ENCODE assay signal across 8 cellular contexts in genomic region chr11:117875397-117876048, GRCh38. TPM values are rescaled to one million over a fixed set of nuclear protein-coding genes. Genes with fewer than 3 reads are reported as not detected.
A peak's percentile ranks its signal among the peaks of the same experiment; 100 is the strongest.
DNase-seq lines count a peak whose midpoint lies in the region; ATAC-seq and TF ChIP-seq lines count a peak whose summit lies in the region.

No MANE protein-coding gene starts in this region.

- no TSS peak for BruUV-seq in HCT116 (replicated peaks; lab: Mats Ljungman, UMichigan)

- H2BK12ac ChIP-seq in neuronal stem cell (ENCODE audit: low read length): no peak overlapping the region

- CTCF ChIA-PET in HCT116 (lab: Charles Lee): no interaction called here

- DNase-seq in HCT116 (ENCODE audit: low read depth, low spot score) (no peak), SK-N-MC (ENCODE audit: low read depth, low spot score) (no peak), neuronal stem cell (ENCODE audit: low spot score) (no peak), RPMI8226 (no peak)

- no peak overlapping the region for H3K9ac ChIP-seq in HCT116 (ENCODE audit: low read length)
- peak overlapping the region; percentile 73 for H3K9ac ChIP-seq in SK-N-MC (ENCODE audit: insufficient read length)
- H3K9ac ChIP-seq in duodenal mucosa (ENCODE audit: low read depth in 1 of 2, low read length in 2 of 2): peak overlapping the region in 1 of 2 donors; percentile 32
- peak overlapping the region; percentile 96 for H3K9ac ChIP-seq in neuronal stem cell (ENCODE audit: low read depth, low read length, poor library complexity)

- H4K20me1 ChIP-seq in HCT116 (ENCODE audit: insufficient read depth): no peaks in the 10 kb centered on the region

- H3K36me3 ChIP-seq in HCT116 (ENCODE audit: control insufficient read depth in 1 of 2, insufficient read depth in 2 of 2, low read length in 2 of 2) (no peaks in the 10 kb centered on the region), SK-N-MC (ENCODE audit: insufficient read depth, low read length) (no peaks in the 10 kb centered on the region), duodenal mucosa (ENCODE audit: control insufficient read depth in 1 of 2, insufficient read depth in 2 of 2, low read length in 2 of 2) (no peaks in the 10 kb centered on the region), neuronal stem cell (replicated peaks in 1 of 2; ENCODE audit: control insufficient read depth in 2 of 2, insufficient read depth in 2 of 2, low read length in 2 of 2) (peaks cover 3 to 4% of the 10 kb centered on the region in 2 donors)

- TF ChIP-seq RAD21 in HCT116 (IDR thresholded peaks at IDR 0.05; ENCODE audit: low read depth): no peak

- peak overlapping the region; percentile 82 for H2AK5ac ChIP-seq in neuronal stem cell (ENCODE audit: low read depth, low read length)

- H2BK5ac ChIP-seq in neuronal stem cell (ENCODE audit: low read length): peak overlapping the region; percentile 93

- H3K4me2 ChIP-seq in HCT116 (ENCODE audit: low read length): peak overlapping the region; percentile 79; the same call in 1 of the 2 replicates
- peak overlapping the region; percentile 97 for H3K4me2 ChIP-seq in neuronal stem cell (ENCODE audit: insufficient read depth, low read length, poor library complexity, severe bottlenecking)

- H3K79me1 ChIP-seq in neuronal stem cell (ENCODE audit: low read depth, low read length): peaks cover 13% of the 10 kb centered on the region

- TF ChIP-seq CTCF in HCT116 (IDR thresholded peaks at IDR 0.05 in 2 of 3, conservative IDR thresholded peaks at IDR 0.05 in 1 of 3; ENCODE audit: borderline replicate concordance in 1 of 3, insufficient read depth in 1 of 3, low read depth in 2 of 3, low read length in 2 of 3): no peak

- H3K23ac ChIP-seq in neuronal stem cell (ENCODE audit: low read depth, low read length, poor library complexity): peak overlapping the region; percentile 38

- no peak overlapping the region for H2AFZ ChIP-seq in HCT116 (ENCODE audit: low read depth, low read length, poor library complexity, severe bottlenecking)
- peak overlapping the region; percentile 98 for H2AFZ ChIP-seq in neuronal stem cell (ENCODE audit: low read length)

- no peaks in the 10 kb centered on the region for H3K79me2 ChIP-seq in HCT116 (ENCODE audit: insufficient read depth, low read length)

- peaks cover 0 to 8% of the 10 kb centered on the region in 2 experiments; a peak in 3 of 4 replicates for H3K4me1 ChIP-seq in HCT116 (ENCODE audit: control insufficient read depth in 1 of 2, insufficient read depth in 2 of 2, low read length in 2 of 2)
- peaks cover 0 to 21% of the 10 kb centered on the region in 2 donors for H3K4me1 ChIP-seq in duodenal mucosa (ENCODE audit: control insufficient read depth in 1 of 2, insufficient read depth in 2 of 2, low read length in 2 of 2)
- H3K4me1 ChIP-seq in neuronal stem cell (ENCODE audit: control insufficient read depth in 2 of 2, insufficient read depth in 1 of 2, low read depth in 1 of 2, low read length in 2 of 2): peaks cover 18 to 25% of the 10 kb centered on the region in 2 donors

- RAD21 ChIA-PET in HCT116 (lab: Charles Lee; ENCODE audit: low non-redundant PET in 1 of 2, low total read pairs in 2 of 2, uncharacterized antibody in 2 of 2, unreplicated experiment in 2 of 2): no interaction called here

- peaks cover 58% of the 10 kb centered on the region; the same call in 1 of the 2 replicates for H3K27me3 ChIP-seq in HCT116 (ENCODE audit: insufficient read depth, low read length)
- peaks cover 40 to 63% of the 10 kb centered on the region in 2 donors for H3K27me3 ChIP-seq in duodenal mucosa (ENCODE audit: control insufficient read depth in 1 of 2, insufficient read depth in 2 of 2, low read length in 2 of 2)
- peaks cover 0 to 35% (median 0%) of the 10 kb centered on the region in 3 experiments for H3K27me3 ChIP-seq in neuronal stem cell (ENCODE audit: control insufficient read depth in 3 of 3, insufficient read depth in 3 of 3, low read depth in 1 of 3, low read length in 3 of 3)

- no peaks in the 10 kb centered on the region for H3K9me2 ChIP-seq in HCT116 (ENCODE audit: insufficient read depth)

- TF ChIP-seq POLR2A in HCT116 (IDR thresholded peaks at IDR 0.05; ENCODE audit: borderline replicate concordance, extremely low read depth, insufficient read depth, insufficient read length): no peak

- H4K8ac ChIP-seq in neuronal stem cell (ENCODE audit: low read depth, low read length): no peak overlapping the region

- no peak overlapping the region for H3K4ac ChIP-seq in neuronal stem cell (ENCODE audit: low read length)

- intact Hi-C loops in HCT116 (cut with micrococcal nuclease): no loop called here

- H3K27ac ChIP-seq in HCT116 (ENCODE audit: low read depth, low read length) (no peak overlapping the region), SK-N-MC (no peak overlapping the region), duodenal mucosa (ENCODE audit: low read depth, low read length) (no peak overlapping the region), neuronal stem cell (replicated peaks; ENCODE audit: low read length) (peak overlapping the region; percentile 18)

- POLR2A ChIA-PET in HCT116 (lab: Charles Lee): no interaction called here

- peak overlapping the region; percentile 50 for H2BK15ac ChIP-seq in neuronal stem cell (ENCODE audit: low read length)

- H4K91ac ChIP-seq in neuronal stem cell (ENCODE audit: low read depth, low read length, poor library complexity): no peak overlapping the region

- H2BK120ac ChIP-seq in neuronal stem cell (ENCODE audit: low read depth, low read length): no peak overlapping the region

- H3K9me3 ChIP-seq in HCT116 (ENCODE audit: control insufficient read depth in 1 of 2, insufficient read depth in 1 of 2, low read depth in 1 of 2, low read length in 2 of 2) (no peaks in the 10 kb centered on the region), SK-N-MC (ENCODE audit: low read depth, low read length) (no peaks in the 10 kb centered on the region), duodenal mucosa (ENCODE audit: control insufficient read depth in 1 of 2, low read length in 2 of 2) (no peaks in the 10 kb centered on the region), neuronal stem cell (replicated peaks in 1 of 2; ENCODE audit: control insufficient read depth in 2 of 2, insufficient read depth in 1 of 2, low read depth in 1 of 2, low read length in 2 of 2) (no peaks in the 10 kb centered on the region)

- WGBS in neuronal stem cell (ENCODE audit: extremely low coverage in 2 of 2, insufficient read length in 2 of 2, insufficient replicate concordance in 1 of 2), 2 donors: no CpG with 5 or more reads among the region's 19 CpGs

- no peak overlapping the region for H3K14ac ChIP-seq in neuronal stem cell (ENCODE audit: low read length)

- H3K4me3 ChIP-seq in HCT116 (replicated peaks in 1 of 2; ENCODE audit: low read depth in 1 of 2, low read length in 2 of 2): no peak overlapping the region
- peak overlapping the region; percentile 80 for H3K4me3 ChIP-seq in SK-N-MC
- peak overlapping the region; percentile 55 to 74 for H3K4me3 ChIP-seq in duodenal mucosa (ENCODE audit: low read depth in 1 of 2, low read length in 2 of 2)
- H3K4me3 ChIP-seq in neuronal stem cell (ENCODE audit: low read length in 2 of 2): peak overlapping the region; percentile 81 to 85

- ATAC-seq in HCT116 (no peak), GM21723 (IDR thresholded peaks at IDR 0.05; ENCODE audit: unreplicated experiment) (no peak), GM19452 (IDR thresholded peaks at IDR 0.05; ENCODE audit: unreplicated experiment) (no peak), GM21360 (IDR thresholded peaks at IDR 0.05; ENCODE audit: unreplicated experiment) (no peak)

- peak overlapping the region; percentile 90 for H3K18ac ChIP-seq in neuronal stem cell (ENCODE audit: low read length)

TF ChIP-seq in HCT116, 20 proteins besides CTCF, POLR2A, EP300 and RAD21:
- TF ChIP-seq EZH2phosphoT487 (IDR thresholded peaks at IDR 0.05; ENCODE audit: borderline replicate concordance) (no peak), ELF1 (IDR thresholded peaks at IDR 0.05; ENCODE audit: borderline replicate concordance, low read depth) (no peak), TCF7L2 (IDR thresholded peaks at IDR 0.05; ENCODE audit: borderline replicate concordance, extremely low read depth, insufficient read depth, insufficient read length) (no peak), EGR1 (IDR thresholded peaks at IDR 0.05; ENCODE audit: low read depth) (no peak)

RNA-seq across cellular contexts. Expression of gene FXYD6, which starts 0.9 kb away (rescaled TPM):
- 2.5 TPM for total RNA-seq in HCT116 (2021; ENCODE audit: unreplicated experiment)
- 2.3 and 3.1 TPM in 2 replicates for polyA plus RNA-seq in HCT116 (2012)
- polyA plus RNA-seq in neuronal stem cell (2013, experiment 1 of 2): 291 TPM
- 288 TPM for polyA plus RNA-seq in neuronal stem cell (2013, experiment 2 of 2)

RNA-seq across cellular contexts. Expression of gene FXYD2, which starts 51.0 kb away (rescaled TPM):
- 0.52 TPM for total RNA-seq in HCT116 (2021; ENCODE audit: unreplicated experiment)
- 0.07 and 0.17 TPM in 2 replicates for polyA plus RNA-seq in HCT116 (2012)
- 4.1 TPM for polyA plus RNA-seq in neuronal stem cell (2013, experiment 1 of 2)
- 3.3 TPM for polyA plus RNA-seq in neuronal stem cell (2013, experiment 2 of 2)

RNA-seq across cellular contexts. Expression of gene TMPRSS13, which starts 53.7 kb away (rescaled TPM):
- 0.52 TPM for total RNA-seq in HCT116 (2021; ENCODE audit: unreplicated experiment)
- polyA plus RNA-seq in HCT116 (2012): 0.64 and 0.69 TPM in 2 replicates
- polyA plus RNA-seq in neuronal stem cell (2013, experiment 1 of 2): 0.10 TPM
- polyA plus RNA-seq in neuronal stem cell (2013, experiment 2 of 2): 0.12 TPM

Comparison
In these comparisons a context has a peak if more than half of its experiments do, and no peak if none do; other contexts are left out.
1. H3K4me3 ChIP-seq: peak in SK-N-MC (single experiment), duodenal mucosa (2 of 2) and neuronal stem cell (2 of 2); none in HCT116 (0 of 2).